23 cellular contexts compared by ENCODE assay signal in genomic region chr15:92083190-92083589, GRCh38.
DNase-seq lines count a peak whose midpoint lies in the region; ATAC-seq and TF ChIP-seq lines count a peak whose summit lies in the region.
"Had no signal": no experiment of that assay in that cellular context is flagged by ENCODE, and none has a peak within 500 bp of the region (broad histone marks: within the 10 kb centered on the region; RNA-seq: fewer than 3 reads in every experiment).

No MANE protein-coding gene starts in this region.

- no peak overlapping the region for H3K27ac Mint-ChIP-seq in natural killer cell treated with Interleukin-12 subunit alpha and Interleukin-12 subunit beta and Interleukin-15 and Interleukin-18, amount 100 ng/mL, for 72 hours
- H3K27ac Mint-ChIP-seq in natural killer cell = no peak overlapping the region
- H3K27ac Mint-ChIP-seq in activated naive CD4-positive, alpha-beta T cell treated with anti-CD3 and anti-CD28 coated beads, Interleukin-2, amount 10 ng/mL, durations not matched to agents 7 days and 5 days = no peak overlapping the region
- H3K27ac Mint-ChIP-seq: CD4-positive, alpha-beta memory T cell; IgD-negative memory B cell had no signal

- intact Hi-C loops in natural killer cell (cut with micrococcal nuclease) (loop anchor here (2.0 to 5.0 kb wide), 2 partner anchors 376 to 780 kb away; no protein-coding TSS in a partner anchor), left ventricle myocardium inferior (cut with micrococcal nuclease) (loop anchor here (10.0 kb wide), 3 partner anchors 208 to 778 kb away; no protein-coding TSS in a partner anchor)

- peak overlapping the region; percentile 74 for H3K27ac ChIP-seq in left ventricle myocardium inferior (replicated peaks)
- H3K27ac ChIP-seq in skeletal muscle tissue (ENCODE audit: low read depth, low read length) = no peak overlapping the region
- H3K27ac ChIP-seq in foreskin keratinocyte = no peak overlapping the region
- H3K27ac ChIP-seq: KMS-11, PC-9, SK-N-MC had no signal

- peaks cover 28% of the 10 kb centered on the region for H3K4me1 ChIP-seq in left ventricle myocardium inferior
- peaks cover 13 to 17% (median 17%) of the 10 kb centered on the region in 3 donors for H3K4me1 ChIP-seq in skeletal muscle tissue (ENCODE audit: control insufficient read depth in 3 of 3, insufficient read depth in 3 of 3, low read length in 3 of 3)
- H3K4me1 ChIP-seq in foreskin keratinocyte = peaks cover 6% of the 10 kb centered on the region
- H3K4me1 ChIP-seq: Caco-2 had no signal

- H3K9me3 ChIP-seq in left ventricle myocardium inferior (replicated peaks) = no peaks in the 10 kb centered on the region
- H3K9me3 ChIP-seq in skeletal muscle tissue (ENCODE audit: control insufficient read depth in 3 of 3, low read length in 3 of 3) = no peaks in the 10 kb centered on the region
- H3K9me3 ChIP-seq: Caco-2 had no signal

- no peak for ATAC-seq in natural killer cell treated with Interleukin-12 subunit alpha and Interleukin-12 subunit beta and Interleukin-15 and Interleukin-18, amount 100 ng/mL, for 72 hours
- ATAC-seq in natural killer cell (no peak), GM21723 (IDR thresholded peaks at IDR 0.05; ENCODE audit: unreplicated experiment) (no peak), foreskin keratinocyte (no peak)

- H3K36me3 ChIP-seq in left ventricle myocardium inferior = no peaks in the 10 kb centered on the region
- no peaks in the 10 kb centered on the region for H3K36me3 ChIP-seq in skeletal muscle tissue (ENCODE audit: control insufficient read depth in 3 of 3, insufficient read depth in 3 of 3, low read length in 3 of 3)

- no peaks in the 10 kb centered on the region for H3K27me3 ChIP-seq in left ventricle myocardium inferior (ENCODE audit: low read depth)
- no peaks in the 10 kb centered on the region for H3K27me3 ChIP-seq in skeletal muscle tissue (ENCODE audit: control insufficient read depth in 3 of 3, insufficient read depth in 3 of 3, low read length in 3 of 3)
- H3K27me3 ChIP-seq in foreskin keratinocyte = no peaks in the 10 kb centered on the region

- H3K9ac ChIP-seq in skeletal muscle tissue (ENCODE audit: low read depth in 1 of 3, low read length in 3 of 3) = peak overlapping the region in 2 of 3 donors; percentile 15 to 40
- H3K9ac ChIP-seq: KMS-11 had no signal

- no peak for TF ChIP-seq CTCF in natural killer cell (IDR thresholded peaks at IDR 0.05)
- no peak for TF ChIP-seq CTCF in left ventricle myocardium inferior (IDR thresholded peaks at IDR 0.05; ENCODE audit: borderline replicate concordance)
- no peak for TF ChIP-seq CTCF in foreskin keratinocyte (conservative IDR thresholded peaks at IDR 0.05)

- H3K4me3 ChIP-seq in left ventricle myocardium inferior (peak overlapping the region; percentile 20), skeletal muscle tissue (ENCODE audit: low read length in 3 of 3) (no peak overlapping the region)
- H3K4me3 ChIP-seq: PC-9, SK-N-MC had no signal

- no peaks in the 10 kb centered on the region for H3K9me3 Mint-ChIP-seq in natural killer cell treated with Interleukin-12 subunit alpha and Interleukin-12 subunit beta and Interleukin-15 and Interleukin-18, amount 100 ng/mL, for 72 hours
- H3K9me3 Mint-ChIP-seq in natural killer cell = no peaks in the 10 kb centered on the region
- H3K9me3 Mint-ChIP-seq in activated naive CD4-positive, alpha-beta T cell treated with anti-CD3 and anti-CD28 coated beads, Interleukin-2, amount 10 ng/mL, durations not matched to agents 7 days and 5 days = no peaks in the 10 kb centered on the region
- H3K9me3 Mint-ChIP-seq: CD4-positive, alpha-beta memory T cell; IgD-negative memory B cell had no signal

- CTCF ChIA-PET in activated naive CD4-positive, alpha-beta T cell treated with anti-CD3 and anti-CD28 coated beads, Interleukin-2, amount 10 ng/mL, durations not matched to agents 7 days and 5 days (lab: Charles Lee) = interaction anchor here (1.0 to 1.9 kb wide), 7 partner anchors 8 to 780 kb away, joined by 3 to 10 read pairs (median 3); no protein-coding TSS in a partner anchor

- H3K36me3 Mint-ChIP-seq in natural killer cell treated with Interleukin-12 subunit alpha and Interleukin-12 subunit beta and Interleukin-15 and Interleukin-18, amount 100 ng/mL, for 72 hours = no peaks in the 10 kb centered on the region
- H3K36me3 Mint-ChIP-seq in natural killer cell = no peaks in the 10 kb centered on the region
- no peaks in the 10 kb centered on the region for H3K36me3 Mint-ChIP-seq in activated naive CD4-positive, alpha-beta T cell treated with anti-CD3 and anti-CD28 coated beads, Interleukin-2, amount 10 ng/mL, durations not matched to agents 7 days and 5 days
- H3K36me3 Mint-ChIP-seq: IgD-negative memory B cell had no signal

- H3K27me3 Mint-ChIP-seq in natural killer cell treated with Interleukin-12 subunit alpha and Interleukin-12 subunit beta and Interleukin-15 and Interleukin-18, amount 100 ng/mL, for 72 hours = no peaks in the 10 kb centered on the region
- no peaks in the 10 kb centered on the region for H3K27me3 Mint-ChIP-seq in natural killer cell (ENCODE audit: low read depth in 2 of 2)
- no peaks in the 10 kb centered on the region for H3K27me3 Mint-ChIP-seq in activated naive CD4-positive, alpha-beta T cell treated with anti-CD3 and anti-CD28 coated beads, Interleukin-2, amount 10 ng/mL, durations not matched to agents 7 days and 5 days
- H3K27me3 Mint-ChIP-seq: CD4-positive, alpha-beta memory T cell had no signal

- H3K4me1 Mint-ChIP-seq in natural killer cell treated with Interleukin-12 subunit alpha and Interleukin-12 subunit beta and Interleukin-15 and Interleukin-18, amount 100 ng/mL, for 72 hours (ENCODE audit: low read depth in 2 of 2) = peaks cover 0 to 8% of the 10 kb centered on the region in 2 donors
- peaks cover 0 to 27% of the 10 kb centered on the region in 2 donors for H3K4me1 Mint-ChIP-seq in natural killer cell
- no peaks in the 10 kb centered on the region for H3K4me1 Mint-ChIP-seq in activated naive CD4-positive, alpha-beta T cell treated with anti-CD3 and anti-CD28 coated beads, Interleukin-2, amount 10 ng/mL, durations not matched to agents 7 days and 5 days
- H3K4me1 Mint-ChIP-seq: IgD-negative memory B cell had no signal

- no peak overlapping the region for H3K4me3 Mint-ChIP-seq in natural killer cell treated with Interleukin-12 subunit alpha and Interleukin-12 subunit beta and Interleukin-15 and Interleukin-18, amount 100 ng/mL, for 72 hours
- H3K4me3 Mint-ChIP-seq in natural killer cell = no peak overlapping the region
- H3K4me3 Mint-ChIP-seq in activated naive CD4-positive, alpha-beta T cell treated with anti-CD3 and anti-CD28 coated beads, Interleukin-2, amount 10 ng/mL, durations not matched to agents 7 days and 5 days = no peak overlapping the region
- H3K4me3 Mint-ChIP-seq: CD4-positive, alpha-beta memory T cell; IgD-negative memory B cell had no signal

- DNase-seq in natural killer cell treated with Interleukin-12 subunit alpha and Interleukin-12 subunit beta and Interleukin-15 and Interleukin-18, amount 100 ng/mL, for 72 hours (ENCODE audit: low spot score) = peak; percentile 18
- DNase-seq in natural killer cell (no peak), left ventricle myocardium inferior (peak; percentile 44), foreskin keratinocyte (no peak)
- DNase-seq in activated naive CD4-positive, alpha-beta T cell treated with anti-CD3 and anti-CD28 coated beads, Interleukin-2, amount 10 ng/mL, durations not matched to agents 7 days and 5 days = no peak
- DNase-seq: C1 segment of cervical spinal cord; Caco-2; CD4-positive, alpha-beta memory T cell; GOT3; HCEC 1CT; MM.1S; NCI-H2029; NCI-H446; NCI-H524 treated with DMSO at 0.1 percent for 48 hours; NCI-H774; PC-9; RPMI8226; SHP77 treated with DMSO at 0.1 percent for 48 hours had no signal

Comparison
In these comparisons a context has a peak if more than half of its experiments do, and no peak if none do; other contexts are left out.
1. DNase-seq: peak in natural killer cell treated with Interleukin-12 subunit alpha and Interleukin-12 subunit beta and Interleukin-15 and Interleukin-18, amount 100 ng/mL, for 72 hours (single experiment) and left ventricle myocardium inferior (single experiment); none in natural killer cell (single experiment), activated naive CD4-positive, alpha-beta T cell treated with anti-CD3 and anti-CD28 coated beads, Interleukin-2, amount 10 ng/mL, durations not matched to agents 7 days and 5 days (single experiment) and foreskin keratinocyte (0 of 2).